8 cellular contexts compared by ENCODE assay signal in genomic region chr3:58899159-58899952, GRCh38.
DNase-seq lines count a peak whose midpoint lies in the region; ATAC-seq, FAIRE-seq and TF ChIP-seq lines count a peak whose summit lies in the region.

No MANE protein-coding gene starts in this region.

- no peak for TF ChIP-seq CTCF in PC-3 (conservative IDR thresholded peaks at IDR 0.05; ENCODE audit: low read depth, low read length)
- TF ChIP-seq CTCF in bronchial epithelial cell (IDR thresholded peaks at IDR 0.05; ENCODE audit: insufficient read depth, low read length, severe bottlenecking): no peak
- no peak for TF ChIP-seq CTCF in omental fat pad (IDR thresholded peaks at IDR 0.05)

- ATAC-seq in GM18858 (IDR thresholded peaks at IDR 0.05; ENCODE audit: unreplicated experiment) (peak; percentile 76), HG02642 (IDR thresholded peaks at IDR 0.05; ENCODE audit: poor library complexity, unreplicated experiment) (peak; percentile 88), PC-3 (peak; percentile 40; the same call in 1 of the 2 replicates), omental fat pad (ENCODE audit: low FRiP score) (peak; percentile 48), HG03097 (IDR thresholded peaks at IDR 0.05; ENCODE audit: low FRiP score, unreplicated experiment) (no peak)

- no peaks in the 10 kb centered on the region for H3K36me3 ChIP-seq in PC-3 (ENCODE audit: low read depth, low read length)
- H3K36me3 ChIP-seq in bronchial epithelial cell (ENCODE audit: control insufficient read depth, insufficient read depth, low read length): no peaks in the 10 kb centered on the region

- no peak overlapping the region for H3K27ac ChIP-seq in PC-3 (ENCODE audit: low read length)

- H3K9me2 ChIP-seq in PC-3 (replicated peaks; ENCODE audit: low read length): no peaks in the 10 kb centered on the region

- H3K4me3 ChIP-seq in PC-3 (ENCODE audit: low read length): no peak overlapping the region
- H3K4me3 ChIP-seq in bronchial epithelial cell (ENCODE audit: low read depth, low read length): no peak overlapping the region

- CTCF ChIA-PET in PC-3 (lab: Charles Lee): no interaction called here

- no peak overlapping the region for H2AFZ ChIP-seq in PC-3 (ENCODE audit: low read length)

- H3K27me3 ChIP-seq in PC-3 (ENCODE audit: low read length): no peaks in the 10 kb centered on the region
- H3K27me3 ChIP-seq in bronchial epithelial cell (ENCODE audit: control insufficient read depth, insufficient read depth, low read length): no peaks in the 10 kb centered on the region

- peak; percentile 47 for DNase-seq in PC-3
- DNase-seq in bronchial epithelial cell (ENCODE audit: low read depth): peak; percentile 30
- DNase-seq in omental fat pad (ENCODE audit: low spot score): no peak
- no peak for DNase-seq in NCI-H510A treated with DMSO at 0.1 percent for 48 hours (lab: John Stamatoyannopoulos, UW)
- DNase-seq in medulla oblongata (ENCODE audit: extremely low spot score): no peak

- no peaks in the 10 kb centered on the region for H3F3A ChIP-seq in PC-3 (ENCODE audit: low read length, unreplicated experiment)

- H3K79me2 ChIP-seq in PC-3 (ENCODE audit: low read length): no peaks in the 10 kb centered on the region

- no peaks in the 10 kb centered on the region for H3K9me3 ChIP-seq in PC-3 (ENCODE audit: low read length)

- intact Hi-C loops in PC-3 (cut with micrococcal nuclease): no loop called here

- peaks cover 12% of the 10 kb centered on the region; the same call in 1 of the 2 replicates for H3K4me1 ChIP-seq in PC-3 (ENCODE audit: insufficient read depth, low read length)

- no peak overlapping the region for H3K4me2 ChIP-seq in PC-3 (ENCODE audit: low read length)

- no TSS peak for BruUV-seq in PC-3 (replicated peaks; lab: Mats Ljungman, UMichigan)

- POLR2A ChIA-PET in PC-3 (lab: Charles Lee; ENCODE audit: unreplicated experiment): no interaction called here

- no peaks in the 10 kb centered on the region for H4K20me1 ChIP-seq in PC-3 (ENCODE audit: low read length)

- FAIRE-seq in bronchial epithelial cell (lab: Jason Lieb, UNC): no peak

- no peak overlapping the region for H3K9ac ChIP-seq in PC-3 (ENCODE audit: low read length)

Comparison
In these comparisons a context has a peak if more than half of its experiments do, and no peak if none do; other contexts are left out.
1. DNase-seq: peak in PC-3 (single experiment) and bronchial epithelial cell (single experiment); none in omental fat pad (single experiment), NCI-H510A treated with DMSO at 0.1 percent for 48 hours (single experiment) and medulla oblongata (single experiment).